Comparison of ENCODE assay signal across 12 cellular contexts in the genomic region with DNA sequence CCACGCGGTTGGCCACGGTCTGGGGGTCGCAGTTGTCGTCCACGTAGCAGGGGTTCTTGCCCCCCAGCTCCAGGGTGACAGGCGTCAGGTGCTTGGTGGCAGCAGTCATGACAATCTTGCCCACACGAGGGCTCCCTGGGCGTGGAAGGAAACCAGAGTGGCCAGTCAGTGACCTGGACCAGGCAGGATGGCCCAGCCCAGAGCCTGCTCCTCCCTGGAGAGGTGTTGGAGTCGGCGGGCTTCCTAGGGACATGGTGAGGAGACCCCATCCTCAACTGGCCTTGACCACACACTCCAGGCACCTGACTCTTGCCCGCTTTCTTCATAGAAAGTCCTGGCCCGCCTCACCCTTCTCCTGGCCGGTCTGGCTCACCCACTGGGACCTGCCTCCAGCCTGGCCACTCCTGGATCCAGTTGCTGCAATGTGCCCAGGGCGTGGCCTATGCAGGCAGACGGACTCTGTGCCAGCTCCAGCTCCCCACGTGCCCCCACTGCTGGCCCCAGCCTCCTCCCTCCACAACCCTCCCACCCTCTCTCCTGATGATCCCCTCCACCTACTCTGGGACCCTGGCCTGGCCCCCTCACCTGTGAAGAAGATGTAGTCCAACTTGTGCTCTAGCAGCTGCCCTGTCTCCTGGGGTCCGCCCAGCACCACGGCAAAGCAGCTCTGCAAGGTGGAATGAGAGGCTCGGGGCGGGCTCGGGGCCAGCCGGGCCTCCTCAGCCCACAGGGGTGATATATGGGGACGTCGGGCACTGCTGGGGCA. TPM values are rescaled to one million over a fixed set of nuclear protein-coding genes. Genes with fewer than 3 reads are reported as not detected.
DNase-seq lines count a peak whose midpoint lies in the region; ATAC-seq and TF ChIP-seq lines count a peak whose summit lies in the region.
"Had no signal": no experiment of that assay in that cellular context is flagged by ENCODE, and none has a peak within 500 bp of the region (broad histone marks: within the 10 kb centered on the region; RNA-seq: fewer than 3 reads in every experiment).

No MANE protein-coding gene starts in this region.

- no peaks in the 10 kb centered on the region for H3K36me3 Mint-ChIP-seq in WTC11

- CTCF ChIA-PET in WTC11 (lab: Charles Lee) = interaction anchor here (0.6 to 1.5 kb wide), 4 partner anchors 36 to 349 kb away, joined by 3 to 5 read pairs (median 4); a partner anchor contains a TSS

- peak; percentile 41 for ATAC-seq in esophagus mucosa
- ATAC-seq in WTC11 = no peak
- ATAC-seq in GM19397 (IDR thresholded peaks at IDR 0.05; ENCODE audit: unreplicated experiment) = no peak

- no peak for TF ChIP-seq EP300 in ovary (IDR thresholded peaks at IDR 0.05)

- TF ChIP-seq POLR2A in prostate gland (IDR thresholded peaks at IDR 0.05) (no peak), ovary (IDR thresholded peaks at IDR 0.05) (no peak)

- no peaks in the 10 kb centered on the region for H3K36me3 ChIP-seq in GM06990 (ENCODE audit: control insufficient read depth, insufficient read depth, low read length)
- no peaks in the 10 kb centered on the region for H3K36me3 ChIP-seq in Loucy (ENCODE audit: insufficient read depth, low read length)
- H3K36me3 ChIP-seq in prostate gland = no peaks in the 10 kb centered on the region
- no peaks in the 10 kb centered on the region for H3K36me3 ChIP-seq in ovary

- H3K27me3 Mint-ChIP-seq in WTC11 (ENCODE audit: low read depth) = no peaks in the 10 kb centered on the region

- no peak overlapping the region for H3K27ac Mint-ChIP-seq in WTC11

- intact Hi-C loops in prostate gland (cut with DNase I) = no loop called here
- intact Hi-C loops in ovary (cut with DNase I) = no loop called here

- no peak overlapping the region for H3K4me3 Mint-ChIP-seq in WTC11

- H3K4me3 ChIP-seq in GM06990 (replicated peaks; ENCODE audit: low read depth, low read length) (no peak overlapping the region), Loucy (ENCODE audit: low read length, poor library complexity, severe bottlenecking) (no peak overlapping the region), prostate gland (no peak overlapping the region), ovary (no peak overlapping the region)
- H3K4me3 ChIP-seq: SK-N-MC had no signal

- DNase-seq in GM06990 (ENCODE audit: extremely low read depth, insufficient read length) = no peak
- peak; percentile 51 for DNase-seq in prostate gland (ENCODE audit: low spot score)
- DNase-seq in ovary = no peak
- DNase-seq in WTC11 (ENCODE audit: low spot score) = no peak
- DNase-seq: effector memory CD4-positive, alpha-beta T cell; NCI-H2081 treated with DMSO at 0.1 percent for 48 hours had no signal

- no peaks in the 10 kb centered on the region for H3K9me3 Mint-ChIP-seq in WTC11

- peak; percentile 37 for TF ChIP-seq CTCF in GM06990 (IDR thresholded peaks at IDR 0.05; ENCODE audit: insufficient read depth, low read length, poor library complexity, severe bottlenecking)
- TF ChIP-seq CTCF in Loucy (conservative IDR thresholded peaks at IDR 0.05; ENCODE audit: low read length) = peak; percentile 16; the same call in 1 of the 2 replicates
- TF ChIP-seq CTCF in prostate gland (IDR thresholded peaks at IDR 0.05) = peak in 3 of 4 experiments; percentile 38 to 66 (median 64)
- no peak for TF ChIP-seq CTCF in ovary (IDR thresholded peaks at IDR 0.05)
- no peak for TF ChIP-seq CTCF in WTC11 (IDR thresholded peaks at IDR 0.05)

- no peaks in the 10 kb centered on the region for H3K4me1 Mint-ChIP-seq in WTC11

- H3K27ac ChIP-seq in prostate gland (no peak overlapping the region), ovary (no peak overlapping the region)
- H3K27ac ChIP-seq: SK-N-MC had no signal

- H3K27me3 ChIP-seq in GM06990 (replicated peaks; ENCODE audit: control insufficient read depth, insufficient read depth, low read length) = no peaks in the 10 kb centered on the region
- no peaks in the 10 kb centered on the region for H3K27me3 ChIP-seq in Loucy (ENCODE audit: insufficient read depth, low read length, poor library complexity, severe bottlenecking)
- H3K27me3 ChIP-seq in prostate gland (replicated peaks; ENCODE audit: insufficient read depth) = no peaks in the 10 kb centered on the region
- H3K27me3 ChIP-seq in ovary = no peaks in the 10 kb centered on the region

- no peak overlapping the region for H2AFZ ChIP-seq in Loucy (ENCODE audit: low read length)

- H3K4me1 ChIP-seq in Loucy (ENCODE audit: insufficient read depth, low read length, poor library complexity, severe bottlenecking) (peaks cover 11% of the 10 kb centered on the region), prostate gland (replicated peaks) (no peaks in the 10 kb centered on the region), ovary (ENCODE audit: insufficient read depth) (no peaks in the 10 kb centered on the region)

- POLR2A ChIA-PET in WTC11 (lab: Charles Lee) = interaction anchor here (0.6 kb wide), 1 partner anchor 810 kb away, joined by 3 read pairs; no protein-coding TSS in a partner anchor

- H3K9me3 ChIP-seq in Loucy (ENCODE audit: insufficient read depth, low read depth, low read length) (no peaks in the 10 kb centered on the region), prostate gland (no peaks in the 10 kb centered on the region), ovary (no peaks in the 10 kb centered on the region)

- H3K79me2 ChIP-seq in Loucy (ENCODE audit: insufficient read depth, low read length) = no peaks in the 10 kb centered on the region

- H3K4me2 ChIP-seq in Loucy (ENCODE audit: low read depth, low read length, poor library complexity, severe bottlenecking) = no peak overlapping the region

- H3F3A ChIP-seq in Loucy (ENCODE audit: low read depth) = no peaks in the 10 kb centered on the region

- H4K20me1 ChIP-seq in Loucy (ENCODE audit: insufficient read depth, low read length, poor library complexity, severe bottlenecking) = no peaks in the 10 kb centered on the region

- no peak overlapping the region for H3K9ac ChIP-seq in Loucy (ENCODE audit: low read depth, low read length, poor library complexity, severe bottlenecking)

- 75% methylated on average over 24 of the region's 25 CpGs for WGBS in prostate gland
- whole genome bisulfite sequencing in ovary, 3 donors = 77 to 85% (median 79%) methylated on average over 25 of the region's 25 CpGs

- H3K9me2 ChIP-seq in Loucy (replicated peaks; ENCODE audit: low read depth, low read length) = no peaks in the 10 kb centered on the region

TF ChIP-seq in WTC11, 78 proteins besides CTCF, POLR2A, EP300 and RAD21 (continues in another document):
- TF ChIP-seq EMX1 (CRISPR knock-in tag; IDR thresholded peaks at IDR 0.05) = no peak
- TF ChIP-seq, protein P1, sequence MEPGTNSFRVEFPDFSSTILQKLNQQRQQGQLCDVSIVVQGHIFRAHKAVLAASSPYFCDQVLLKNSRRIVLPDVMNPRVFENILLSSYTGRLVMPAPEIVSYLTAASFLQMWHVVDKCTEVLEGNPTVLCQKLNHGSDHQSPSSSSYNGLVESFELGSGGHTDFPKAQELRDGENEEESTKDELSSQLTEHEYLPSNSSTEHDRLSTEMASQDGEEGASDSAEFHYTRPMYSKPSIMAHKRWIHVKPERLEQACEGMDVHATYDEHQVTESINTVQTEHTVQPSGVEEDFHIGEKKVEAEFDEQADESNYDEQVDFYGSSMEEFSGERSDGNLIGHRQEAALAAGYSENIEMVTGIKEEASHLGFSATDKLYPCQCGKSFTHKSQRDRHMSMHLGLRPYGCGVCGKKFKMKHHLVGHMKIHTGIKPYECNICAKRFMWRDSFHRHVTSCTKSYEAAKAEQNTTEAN (CRISPR knock-in tag; IDR thresholded peaks at IDR 0.05) = no peak
- TF ChIP-seq, protein P2, sequence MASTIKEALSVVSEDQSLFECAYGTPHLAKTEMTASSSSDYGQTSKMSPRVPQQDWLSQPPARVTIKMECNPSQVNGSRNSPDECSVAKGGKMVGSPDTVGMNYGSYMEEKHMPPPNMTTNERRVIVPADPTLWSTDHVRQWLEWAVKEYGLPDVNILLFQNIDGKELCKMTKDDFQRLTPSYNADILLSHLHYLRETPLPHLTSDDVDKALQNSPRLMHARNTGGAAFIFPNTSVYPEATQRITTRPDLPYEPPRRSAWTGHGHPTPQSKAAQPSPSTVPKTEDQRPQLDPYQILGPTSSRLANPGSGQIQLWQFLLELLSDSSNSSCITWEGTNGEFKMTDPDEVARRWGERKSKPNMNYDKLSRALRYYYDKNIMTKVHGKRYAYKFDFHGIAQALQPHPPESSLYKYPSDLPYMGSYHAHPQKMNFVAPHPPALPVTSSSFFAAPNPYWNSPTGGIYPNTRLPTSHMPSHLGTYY (CRISPR knock-in tag; IDR thresholded peaks at IDR 0.05) = no peak
- no peak for TF ChIP-seq NR3C1 (CRISPR knock-in tag; conservative IDR thresholded peaks at IDR 0.05; ENCODE audit: low read depth)
- TF ChIP-seq TCF7 (CRISPR knock-in tag; IDR thresholded peaks at IDR 0.05; ENCODE audit: low read depth) = no peak
- no peak for TF ChIP-seq CREB1 (CRISPR knock-in tag; IDR thresholded peaks at IDR 0.05)

RNA-seq across cellular contexts. Expression of a gene that starts 8.7 kb away (rescaled TPM):
- total RNA-seq in esophagus mucosa (206 TPM), prostate gland (1 to 10 TPM; 1.8 to 4.4 TPM), ovary (under 1 TPM in 4 of 7 donors, not detected in 3; 0.15 to 0.57 (median 0.27) TPM), WTC11 (2021) (0.13 to 0.30 TPM (median 0.30 TPM) in 3 replicates)
- polyA plus RNA-seq in ovary = not detected
- total RNA-seq: activated CD8-positive, alpha-beta memory T cell treated with anti-CD3 and anti-CD28 coated beads for 36 hours had no signal

RNA-seq across cellular contexts. Expression of a gene that starts 15.2 kb away (rescaled TPM):
- total RNA-seq in esophagus mucosa = 0.20 TPM
- 1 to 10 TPM in 1 of 2 donors, not detected in 1; 1.7 TPM for total RNA-seq in prostate gland
- total RNA-seq in ovary = under 1 TPM in 2 of 7 donors, not detected in 5; 0.24 to 0.25 TPM
- polyA plus RNA-seq in ovary = under 1 TPM in 1 of 2 donors, not detected in 1; 0.07 TPM
- total RNA-seq in WTC11 (2021) = 0.27 TPM in 1 of 3 replicates, not detected in the others

RNA-seq across cellular contexts. Expression of a gene that starts 26.2 kb away (rescaled TPM):
- total RNA-seq in esophagus mucosa (not detected), prostate gland (not detected), ovary (not detected), WTC11 (2021) (0.21 TPM in 1 of 3 replicates, not detected in the others)
- not detected for polyA plus RNA-seq in ovary
- total RNA-seq: activated CD8-positive, alpha-beta memory T cell treated with anti-CD3 and anti-CD28 coated beads for 36 hours; ureter had no signal

RNA-seq across cellular contexts. Expression of a gene that starts 36.0 kb away (rescaled TPM):
- total RNA-seq in esophagus mucosa = 56.0 TPM
- 10 to 100 TPM in 1 of 2 donors, 1 to 10 TPM in 1; 7.2 to 29.2 TPM for total RNA-seq in prostate gland
- total RNA-seq in ovary = 10 to 100 TPM in 1 of 7 donors, 1 to 10 TPM in 6; 5.0 to 10.5 (median 8.1) TPM
- polyA plus RNA-seq in ovary = 1 to 10 TPM in 1 of 2 donors, not detected in 1; 5.7 TPM
- 7.6 to 8.3 TPM (median 7.8 TPM) in 3 replicates for total RNA-seq in WTC11 (2021)

RNA-seq across cellular contexts. Expression of a gene that starts 59.0 kb away (rescaled TPM):
- total RNA-seq in esophagus mucosa (140 TPM), prostate gland (100 to 1,000 TPM; 190 to 260 TPM), ovary (100 to 1,000 TPM; 143 to 184 (median 169) TPM), WTC11 (2021) (201 to 231 TPM (median 213 TPM) in 3 replicates)
- 100 to 1,000 TPM in 1 of 2 donors, 10 to 100 TPM in 1; 47.7 to 133 TPM for polyA plus RNA-seq in ovary

Comparison
In these comparisons a context has a peak if more than half of its experiments do, and no peak if none do; other contexts are left out.
1. CTCF ChIP-seq: peak in GM06990 (single experiment), Loucy (single experiment) and prostate gland (3 of 4); none in ovary (0 of 3) and WTC11 (single experiment).
2. RNA of a gene that starts 8.7 kb away (total RNA-seq): 206 TPM in esophagus mucosa (single experiment); 1.8 to 4.4 TPM in prostate gland, 0.15 to 0.57 TPM in ovary and 0.13 to 0.30 TPM in WTC11; every median in the first group is over 10 times any median in the second.